1 cellular context compared by ENCODE assay signal in the genomic region with DNA sequence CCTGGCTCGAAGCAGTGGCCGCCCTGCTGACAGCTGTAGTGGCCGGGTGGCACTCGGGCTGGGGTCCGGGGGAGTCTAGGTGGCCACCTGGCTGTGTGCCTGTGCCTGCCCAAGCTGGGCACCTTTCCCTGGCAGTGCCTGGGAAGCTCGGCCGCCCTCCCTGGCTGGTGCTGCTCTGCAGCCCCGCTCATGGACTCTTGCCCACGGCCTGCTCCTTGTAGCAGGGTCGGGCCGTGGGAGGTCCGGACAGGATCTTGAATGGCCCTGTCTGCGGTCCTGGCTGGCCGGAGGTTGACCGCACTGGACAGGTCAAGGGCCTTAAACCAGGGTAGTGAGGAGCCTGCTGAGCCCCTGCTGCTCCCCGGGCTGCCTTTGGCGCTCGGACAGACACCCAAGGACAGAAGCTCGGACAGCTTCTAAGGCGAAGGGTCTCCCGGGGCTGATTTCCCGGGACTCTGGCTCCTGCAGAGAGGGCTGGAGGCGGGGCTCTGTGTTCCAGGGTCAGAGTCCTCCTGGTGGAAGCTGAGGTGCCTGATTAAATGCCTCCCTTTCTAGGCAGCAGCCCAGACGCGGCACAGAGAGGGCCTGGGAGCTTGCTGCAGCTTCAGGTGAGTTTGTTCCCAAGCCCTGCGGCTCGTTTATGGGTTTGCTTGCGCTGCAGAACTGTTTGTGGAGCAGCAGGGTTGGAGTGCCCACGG.
TF ChIP-seq lines count a peak whose summit lies in the region.

No MANE protein-coding gene starts in this region.

TF ChIP-seq in HepG2, 621 proteins besides CTCF, POLR2A, EP300 and RAD21 (continued from another document and continues in another):
- TF ChIP-seq, protein P1, sequence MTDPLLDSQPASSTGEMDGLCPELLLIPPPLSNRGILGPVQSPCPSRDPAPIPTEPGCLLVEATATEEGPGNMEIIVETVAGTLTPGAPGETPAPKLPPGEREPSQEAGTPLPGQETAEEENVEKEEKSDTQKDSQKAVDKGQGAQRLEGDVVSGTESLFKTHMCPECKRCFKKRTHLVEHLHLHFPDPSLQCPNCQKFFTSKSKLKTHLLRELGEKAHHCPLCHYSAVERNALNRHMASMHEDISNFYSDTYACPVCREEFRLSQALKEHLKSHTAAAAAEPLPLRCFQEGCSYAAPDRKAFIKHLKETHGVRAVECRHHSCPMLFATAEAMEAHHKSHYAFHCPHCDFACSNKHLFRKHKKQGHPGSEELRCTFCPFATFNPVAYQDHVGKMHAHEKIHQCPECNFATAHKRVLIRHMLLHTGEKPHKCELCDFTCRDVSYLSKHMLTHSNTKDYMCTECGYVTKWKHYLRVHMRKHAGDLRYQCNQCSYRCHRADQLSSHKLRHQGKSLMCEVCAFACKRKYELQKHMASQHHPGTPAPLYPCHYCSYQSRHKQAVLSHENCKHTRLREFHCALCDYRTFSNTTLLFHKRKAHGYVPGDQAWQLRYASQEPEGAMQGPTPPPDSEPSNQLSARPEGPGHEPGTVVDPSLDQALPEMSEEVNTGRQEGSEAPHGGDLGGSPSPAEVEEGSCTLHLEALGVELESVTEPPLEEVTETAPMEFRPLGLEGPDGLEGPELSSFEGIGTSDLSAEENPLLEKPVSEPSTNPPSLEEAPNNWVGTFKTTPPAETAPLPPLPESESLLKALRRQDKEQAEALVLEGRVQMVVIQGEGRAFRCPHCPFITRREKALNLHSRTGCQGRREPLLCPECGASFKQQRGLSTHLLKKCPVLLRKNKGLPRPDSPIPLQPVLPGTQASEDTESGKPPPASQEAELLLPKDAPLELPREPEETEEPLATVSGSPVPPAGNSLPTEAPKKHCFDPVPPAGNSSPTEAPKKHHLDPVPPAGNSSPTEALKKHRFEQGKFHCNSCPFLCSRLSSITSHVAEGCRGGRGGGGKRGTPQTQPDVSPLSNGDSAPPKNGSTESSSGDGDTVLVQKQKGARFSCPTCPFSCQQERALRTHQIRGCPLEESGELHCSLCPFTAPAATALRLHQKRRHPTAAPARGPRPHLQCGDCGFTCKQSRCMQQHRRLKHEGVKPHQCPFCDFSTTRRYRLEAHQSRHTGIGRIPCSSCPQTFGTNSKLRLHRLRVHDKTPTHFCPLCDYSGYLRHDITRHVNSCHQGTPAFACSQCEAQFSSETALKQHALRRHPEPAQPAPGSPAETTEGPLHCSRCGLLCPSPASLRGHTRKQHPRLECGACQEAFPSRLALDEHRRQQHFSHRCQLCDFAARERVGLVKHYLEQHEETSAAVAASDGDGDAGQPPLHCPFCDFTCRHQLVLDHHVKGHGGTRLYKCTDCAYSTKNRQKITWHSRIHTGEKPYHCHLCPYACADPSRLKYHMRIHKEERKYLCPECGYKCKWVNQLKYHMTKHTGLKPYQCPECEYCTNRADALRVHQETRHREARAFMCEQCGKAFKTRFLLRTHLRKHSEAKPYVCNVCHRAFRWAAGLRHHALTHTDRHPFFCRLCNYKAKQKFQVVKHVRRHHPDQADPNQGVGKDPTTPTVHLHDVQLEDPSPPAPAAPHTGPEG (CRISPR knock-in tag; IDR thresholded peaks at IDR 0.05), result 0 out of 2 replicates have a peak, but pooled peaks have one; percentile 35
- no peak for TF ChIP-seq FOSL2 (CRISPR knock-in tag; IDR thresholded peaks at IDR 0.05)
- 0 out of 2 replicates have a peak, but pooled peaks have one; percentile 45 for TF ChIP-seq KLF9 (CRISPR knock-in tag; IDR thresholded peaks at IDR 0.05; ENCODE audit: low read depth)
- TF ChIP-seq ZFP91 (CRISPR knock-in tag; IDR thresholded peaks at IDR 0.05; ENCODE audit: borderline replicate concordance), result peak; percentile 46; the same call in 1 of the 2 replicates
- 0 out of 2 replicates have a peak, but pooled peaks have one; percentile 44 for TF ChIP-seq BRD4 (CRISPR knock-in tag; IDR thresholded peaks at IDR 0.05)
- TF ChIP-seq TCF7 (IDR thresholded peaks at IDR 0.05; ENCODE audit: low read depth), result no peak
- TF ChIP-seq IRF2 (CRISPR knock-in tag; IDR thresholded peaks at IDR 0.05), result no peak
- peak; percentile 84 for TF ChIP-seq PHF21A (CRISPR knock-in tag; IDR thresholded peaks at IDR 0.05)
- 0 out of 2 replicates have a peak, but pooled peaks have one; percentile 26 for TF ChIP-seq ARNTL (CRISPR knock-in tag; IDR thresholded peaks at IDR 0.05)
- 0 out of 2 replicates have a peak, but pooled peaks have one; percentile 58 for TF ChIP-seq ZNF713 (CRISPR knock-in tag; IDR thresholded peaks at IDR 0.05)
- no peak for TF ChIP-seq ZNF580 (CRISPR knock-in tag; IDR thresholded peaks at IDR 0.05; ENCODE audit: borderline replicate concordance, low read depth)
- no peak for TF ChIP-seq ZNF24 (IDR thresholded peaks at IDR 0.05)
- peak; percentile 80; the same call in 1 of the 2 replicates for TF ChIP-seq MTA1 (CRISPR knock-in tag; IDR thresholded peaks at IDR 0.05; ENCODE audit: borderline replicate concordance)
- no peak for TF ChIP-seq ZFP82 (CRISPR knock-in tag; IDR thresholded peaks at IDR 0.05; ENCODE audit: borderline replicate concordance)
- no peak for TF ChIP-seq ZHX2 (IDR thresholded peaks at IDR 0.05; ENCODE audit: low read depth)
- peak; percentile 63; the same call in 1 of the 2 replicates for TF ChIP-seq ZHX2 (CRISPR knock-in tag; IDR thresholded peaks at IDR 0.05; ENCODE audit: borderline replicate concordance)
- peak; percentile 94 for TF ChIP-seq HNRNPL (IDR thresholded peaks at IDR 0.05; ENCODE audit: low read depth, low read length)
- TF ChIP-seq SKI (IDR thresholded peaks at IDR 0.05; ENCODE audit: partially characterized antibody), result peak; percentile 4
- TF ChIP-seq HNF1A (IDR thresholded peaks at IDR 0.05; ENCODE audit: low read depth), result no peak
- peak; percentile 13; the same call in 1 of the 2 replicates for TF ChIP-seq HNF1A (CRISPR knock-in tag; IDR thresholded peaks at IDR 0.05; ENCODE audit: borderline replicate concordance)
- peak; percentile 59; the same call in 1 of the 2 replicates for TF ChIP-seq ZNF773 (CRISPR knock-in tag; IDR thresholded peaks at IDR 0.05; ENCODE audit: borderline replicate concordance)
- no peak for TF ChIP-seq HOXA9 (CRISPR knock-in tag; IDR thresholded peaks at IDR 0.05; ENCODE audit: borderline replicate concordance)
- TF ChIP-seq, protein P2, sequence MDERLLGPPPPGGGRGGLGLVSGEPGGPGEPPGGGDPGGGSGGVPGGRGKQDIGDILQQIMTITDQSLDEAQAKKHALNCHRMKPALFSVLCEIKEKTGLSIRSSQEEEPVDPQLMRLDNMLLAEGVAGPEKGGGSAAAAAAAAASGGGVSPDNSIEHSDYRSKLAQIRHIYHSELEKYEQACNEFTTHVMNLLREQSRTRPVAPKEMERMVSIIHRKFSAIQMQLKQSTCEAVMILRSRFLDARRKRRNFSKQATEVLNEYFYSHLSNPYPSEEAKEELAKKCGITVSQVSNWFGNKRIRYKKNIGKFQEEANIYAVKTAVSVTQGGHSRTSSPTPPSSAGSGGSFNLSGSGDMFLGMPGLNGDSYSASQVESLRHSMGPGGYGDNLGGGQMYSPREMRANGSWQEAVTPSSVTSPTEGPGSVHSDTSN (CRISPR knock-in tag; IDR thresholded peaks at IDR 0.05), result no peak
- 0 out of 2 replicates have a peak, but pooled peaks have one; percentile 59 for TF ChIP-seq CCDC6 (CRISPR knock-in tag; IDR thresholded peaks at IDR 0.05)
- TF ChIP-seq ZNF746 (CRISPR knock-in tag; IDR thresholded peaks at IDR 0.05), result no peak
- TF ChIP-seq ZNF232 (CRISPR knock-in tag; IDR thresholded peaks at IDR 0.05; ENCODE audit: borderline replicate concordance), result 0 out of 2 replicates have a peak, but pooled peaks have one; percentile 33
- no peak for TF ChIP-seq ONECUT2 (CRISPR knock-in tag; IDR thresholded peaks at IDR 0.05)
- no peak for TF ChIP-seq RFX5 (IDR thresholded peaks at IDR 0.05; ENCODE audit: low read depth, low read length)
- TF ChIP-seq, protein P3, sequence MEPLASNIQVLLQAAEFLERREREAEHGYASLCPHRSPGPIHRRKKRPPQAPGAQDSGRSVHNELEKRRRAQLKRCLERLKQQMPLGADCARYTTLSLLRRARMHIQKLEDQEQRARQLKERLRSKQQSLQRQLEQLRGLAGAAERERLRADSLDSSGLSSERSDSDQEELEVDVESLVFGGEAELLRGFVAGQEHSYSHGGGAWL (CRISPR knock-in tag; IDR thresholded peaks at IDR 0.05), result peak; percentile 12; the same call in 1 of the 2 replicates
- TF ChIP-seq TBX2 (CRISPR knock-in tag; IDR thresholded peaks at IDR 0.05; ENCODE audit: borderline replicate concordance), result no peak; the same call in 1 of the 2 replicates
- peak; percentile 23; the same call in 1 of the 2 replicates for TF ChIP-seq ZNF543 (CRISPR knock-in tag; IDR thresholded peaks at IDR 0.05)
- TF ChIP-seq ZFX (CRISPR knock-in tag; IDR thresholded peaks at IDR 0.05; ENCODE audit: low read depth), result peak; percentile 73; the same call in 1 of the 2 replicates
- peak; percentile 80 for TF ChIP-seq SP5 (CRISPR knock-in tag; IDR thresholded peaks at IDR 0.05; ENCODE audit: borderline replicate concordance, low read depth)
- TF ChIP-seq NFYB (CRISPR knock-in tag; IDR thresholded peaks at IDR 0.05), result no peak
